In genomic region chr15:34341922-34342736, GRCh38 we compare ENCODE assay signal across 1 cellular context.
TF ChIP-seq lines count a peak whose summit lies in the region.

No MANE protein-coding gene starts in this region.

TF ChIP-seq in H1, 55 proteins besides CTCF, POLR2A, EP300 and RAD21:
- TF ChIP-seq GABPA (IDR thresholded peaks at IDR 0.05; ENCODE audit: borderline replicate concordance, insufficient read depth, low read length) (no peak), USF2 (IDR thresholded peaks at IDR 0.05; ENCODE audit: low read length) (no peak), SUZ12 (IDR thresholded peaks at IDR 0.05; ENCODE audit: low read length) (no peak), PHF8 (conservative IDR thresholded peaks at IDR 0.05; ENCODE audit: low read depth, low read length) (no peak), SIN3A (conservative IDR thresholded peaks at IDR 0.05 in 1 of 2, IDR thresholded peaks at IDR 0.05 in 1 of 2; ENCODE audit: low read depth in 1 of 2, low read length in 2 of 2) (no peak), ATF2 (IDR thresholded peaks at IDR 0.05; ENCODE audit: low read length) (no peak)
TF ChIP-seq in H1: peak in this region for 0.
